1 cellular context compared by ENCODE assay signal in the genomic region with DNA sequence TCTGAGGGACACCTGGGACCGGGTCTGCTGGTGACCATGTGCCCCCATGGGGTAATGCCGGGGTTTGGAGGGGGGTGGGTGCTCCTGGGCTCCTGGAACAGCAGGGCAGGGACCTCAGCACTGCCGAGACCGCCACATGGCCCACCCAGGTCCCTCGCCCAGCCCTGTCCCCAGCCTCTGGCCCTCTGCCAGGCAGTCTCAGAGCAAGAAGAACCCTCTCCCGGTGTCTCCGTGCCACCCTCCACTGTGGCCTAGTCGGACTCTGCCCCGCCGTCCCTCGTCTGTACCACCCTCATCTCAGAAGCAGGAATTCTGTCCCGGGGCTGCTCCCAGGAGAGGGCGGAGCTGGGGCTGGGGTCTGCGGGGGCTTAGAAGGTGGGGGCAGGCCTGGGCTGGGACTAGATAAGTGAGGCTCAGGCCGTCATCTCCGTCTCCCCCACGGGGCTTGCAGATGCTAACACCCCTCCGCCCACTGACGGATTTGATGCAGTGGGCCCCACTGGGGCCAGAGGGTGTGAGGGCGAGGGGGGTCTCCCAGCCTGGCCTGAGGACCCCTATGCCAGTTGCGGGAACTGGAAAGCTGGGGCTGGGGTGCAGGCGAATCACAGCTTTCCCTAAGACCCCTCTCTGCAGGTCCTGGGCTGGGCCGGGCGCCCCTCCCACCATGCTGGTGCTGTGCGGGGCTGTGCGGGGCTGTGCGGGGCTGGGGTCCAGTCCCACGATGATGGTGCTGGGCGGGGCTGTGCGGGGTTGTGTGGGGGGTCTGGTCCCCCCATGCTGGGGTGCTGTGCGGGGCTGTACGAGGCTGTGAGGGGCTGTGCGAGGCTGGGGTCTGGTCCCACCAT.
TF ChIP-seq lines count a peak whose summit lies in the region.

No MANE protein-coding gene starts in this region.

TF ChIP-seq in A549, 52 proteins besides CTCF, POLR2A, EP300 and RAD21 (continued from another document):
- TF ChIP-seq E2F6 (IDR thresholded peaks at IDR 0.05; ENCODE audit: borderline replicate concordance, low read depth) (no peak), JUNB (IDR thresholded peaks at IDR 0.05) (no peak), RNF2 (IDR thresholded peaks at IDR 0.05; ENCODE audit: borderline replicate concordance, low read depth) (no peak), HDAC2 (IDR thresholded peaks at IDR 0.05) (no peak), NFE2L2 (conservative IDR thresholded peaks at IDR 0.05; ENCODE audit: low read length) (no peak), MAZ (IDR thresholded peaks at IDR 0.05; ENCODE audit: borderline replicate concordance, low read depth, low read length) (no peak), HOXB5 (CRISPR knock-in tag; IDR thresholded peaks at IDR 0.05) (no peak), NR3C1 (IDR thresholded peaks at IDR 0.05) (no peak), KDM1A (IDR thresholded peaks at IDR 0.05; ENCODE audit: low read depth) (no peak), EHF (CRISPR knock-in tag; IDR thresholded peaks at IDR 0.05) (no peak), CEBPB (IDR thresholded peaks at IDR 0.05) (no peak), USF2 (IDR thresholded peaks at IDR 0.05) (no peak), CHD2 (IDR thresholded peaks at IDR 0.05; ENCODE audit: low read length, partially characterized antibody) (no peak), ESRRA (IDR thresholded peaks at IDR 0.05; ENCODE audit: borderline replicate concordance, low read length) (no peak), ZNF302 (CRISPR knock-in tag; IDR thresholded peaks at IDR 0.05) (no peak), BCL3 (IDR thresholded peaks at IDR 0.05) (no peak), TFCP2L1 (CRISPR knock-in tag; IDR thresholded peaks at IDR 0.05) (no peak)
